Comparison of ENCODE assay signal across 12 cellular contexts in genomic region chr2:46847726-46848421, GRCh38.
DNase-seq lines count a peak whose midpoint lies in the region; ATAC-seq, FAIRE-seq and TF ChIP-seq lines count a peak whose summit lies in the region.
"Had no signal": no experiment of that assay in that cellular context is flagged by ENCODE, and none has a peak within 500 bp of the region (broad histone marks: within the 10 kb centered on the region; RNA-seq: fewer than 3 reads in every experiment).

No MANE protein-coding gene starts in this region.

- dilution Hi-C loops in IMR-90 (cut with HindIII; ENCODE audit: low sequenced_read_pairs, unreplicated experiment), result no loop called here

- H3K9me3 ChIP-seq in IMR-90 (ENCODE audit: control insufficient read depth, insufficient read depth, low read length) (peaks cover under 1% of the 10 kb centered on the region; the same call in 1 of the 2 replicates), right lobe of liver (no peaks in the 10 kb centered on the region), testis (no peaks in the 10 kb centered on the region)

- H3K4me3 ChIP-seq in IMR-90 (ENCODE audit: insufficient read depth, low read depth, low read length), result no peak overlapping the region
- no peak overlapping the region for H3K4me3 ChIP-seq in right lobe of liver
- no peak overlapping the region for H3K4me3 ChIP-seq in testis

- no peaks in the 10 kb centered on the region for H4K20me1 ChIP-seq in IMR-90 (ENCODE audit: insufficient read depth, low read length)

- peak overlapping the region; percentile 99 for H4K5ac ChIP-seq in IMR-90 (ENCODE audit: low read depth, low read length)

- H3K9me1 ChIP-seq in IMR-90 (ENCODE audit: insufficient read depth, low read length), result peaks cover 25% of the 10 kb centered on the region

- POLR2A ChIA-PET in IMR-90 (lab: Charles Lee; ENCODE audit: unreplicated experiment), result no interaction called here

- peak overlapping the region; percentile 99 for H3K18ac ChIP-seq in IMR-90 (ENCODE audit: low read depth, low read length)

- no TSS peak for BruUV-seq in IMR-90 (replicated peaks; lab: Mats Ljungman, UMichigan)

- peak overlapping the region; percentile 99 for H3K14ac ChIP-seq in IMR-90 (replicated peaks; ENCODE audit: low read depth, low read length)

- H3K9ac ChIP-seq in IMR-90 (ENCODE audit: low read depth, low read length), result peak overlapping the region; percentile 77

- CTCF ChIA-PET in IMR-90 (lab: Yijun Ruan, JAX), result interaction anchor here (0.7 kb wide), 1 partner anchor 71 kb away, joined by 5 read pairs; no protein-coding TSS in a partner anchor

- peak overlapping the region; percentile 98 for H2AK9ac ChIP-seq in IMR-90 (replicated peaks; ENCODE audit: low read depth, low read length, poor library complexity)

- H3K79me1 ChIP-seq in IMR-90 (ENCODE audit: low read depth in 1 of 2, low read length in 2 of 2), result peaks cover 9 to 45% of the 10 kb centered on the region in 2 experiments

- H4K8ac ChIP-seq in IMR-90 (ENCODE audit: low read depth in 2 of 2, low read length in 2 of 2), result peak overlapping the region; percentile 92 to 99

- peak overlapping the region; percentile 97 for H3K56ac ChIP-seq in IMR-90 (ENCODE audit: extremely low read depth, insufficient read depth, low read length)

- peak overlapping the region; percentile 100 for H2BK5ac ChIP-seq in IMR-90 (ENCODE audit: low read depth, low read length, poor library complexity, severe bottlenecking)

- H3K27me3 ChIP-seq in IMR-90 (ENCODE audit: control insufficient read depth, insufficient read depth, low read length), result no peaks in the 10 kb centered on the region
- no peaks in the 10 kb centered on the region for H3K27me3 ChIP-seq in right lobe of liver
- H3K27me3 ChIP-seq in testis, result no peaks in the 10 kb centered on the region

- 15% methylated on average over 3 of the region's 5 CpGs; no CpG with 5 or more reads in 1 of the 2 experiments for WGBS in IMR-90 (ENCODE audit: extremely low coverage in 2 of 2, insufficient read length in 1 of 2), 2 experiments
- WGBS in right lobe of liver (ENCODE audit: insufficient coverage, low coverage, low lambda C conversion rate, missing lambda C conversion rate), result 78% methylated on average over 4 of the region's 5 CpGs
- 61 to 65% methylated on average over 5 of the region's 5 CpGs for WGBS in testis, 2 donors

- TF ChIP-seq CTCF in IMR-90 (conservative IDR thresholded peaks at IDR 0.05; ENCODE audit: low read depth, low read length) (no peak), right lobe of liver (IDR thresholded peaks at IDR 0.05) (no peak), testis (IDR thresholded peaks at IDR 0.05) (no peak)

- ATAC-seq in IMR-90 (ENCODE audit: low read depth) (peak; percentile 7), right lobe of liver (peak in 3 of 4 donors; percentile 1 to 8 (median 2)), left colon (no peak)

- H4K91ac ChIP-seq in IMR-90 (ENCODE audit: insufficient read depth, low read depth, low read length), result peak overlapping the region; percentile 100

- H3K4me1 ChIP-seq in IMR-90 (ENCODE audit: control insufficient read depth, insufficient read depth, low read length) (peaks cover 52% of the 10 kb centered on the region), right lobe of liver (peaks cover 0 to 36% (median 24%) of the 10 kb centered on the region in 4 donors), testis (peaks cover 55% of the 10 kb centered on the region)

- no peak for TF ChIP-seq RAD21 in IMR-90 (IDR thresholded peaks at IDR 0.05; ENCODE audit: low read length)

- peak overlapping the region; percentile 100 for H3K4ac ChIP-seq in IMR-90 (ENCODE audit: low read depth, low read length)

- peak overlapping the region; percentile 100 for H3K23ac ChIP-seq in IMR-90 (ENCODE audit: low read depth, low read length)

- no peak; the same call in 1 of the 2 replicates for TF ChIP-seq POLR2A in IMR-90 (IDR thresholded peaks at IDR 0.05; ENCODE audit: low read depth, low read length)
- TF ChIP-seq POLR2A in right lobe of liver (IDR thresholded peaks at IDR 0.05), result no peak
- TF ChIP-seq POLR2A in testis (IDR thresholded peaks at IDR 0.05), result no peak

- peak overlapping the region; percentile 99 for H2BK15ac ChIP-seq in IMR-90 (ENCODE audit: low read depth, low read length)

- H2AK5ac ChIP-seq in IMR-90 (ENCODE audit: low read depth, low read length), result peak overlapping the region; percentile 100

- peak overlapping the region; percentile 70 for H2AFZ ChIP-seq in IMR-90 (replicated peaks; ENCODE audit: low read length, poor library complexity)

- no peak for FAIRE-seq in GM19239 (lab: Jason Lieb, UNC)
- FAIRE-seq: colon had no signal

- peak overlapping the region; percentile 95 for H3K27ac ChIP-seq in IMR-90 (ENCODE audit: insufficient read depth, low read length)
- peak overlapping the region; percentile 67 for H3K27ac ChIP-seq in cingulate gyrus (ENCODE audit: low read depth, low read length)
- peak overlapping the region; percentile 35 to 71 (median 60) for H3K27ac ChIP-seq in right lobe of liver
- H3K27ac ChIP-seq in testis, result peak overlapping the region; percentile 84 to 89

- H2BK20ac ChIP-seq in IMR-90 (ENCODE audit: low read depth, low read length), result peak overlapping the region; percentile 100

- peak overlapping the region; percentile 100 for H2BK120ac ChIP-seq in IMR-90 (ENCODE audit: low read depth, low read length)

- DNase-seq in IMR-90, result peak; percentile 90
- DNase-seq in right lobe of liver, result peak in 1 of 3 donors; percentile 16
- DNase-seq in testis, result no peak
- no peak for DNase-seq in CD1c-positive myeloid dendritic cell (ENCODE audit: extremely low spot score)
- DNase-seq in HK-2 (ENCODE audit: unreplicated experiment), result no peak
- DNase-seq in GM19239 (ENCODE audit: insufficient read length, low spot score), result no peak
- DNase-seq in left colon, result no peak
- DNase-seq: activated CD4-positive, alpha-beta T cell treated with anti-CD3 and anti-CD28 coated beads for 4 hours; NK-92 treated with Interleukin-12 subunit alpha and Interleukin-12 subunit beta, amount 100 ng/mL, for 24 hours; stimulated activated naive CD4-positive, alpha-beta T cell treated with Interleukin-2 at 50 U/mL for 16 hours had no signal

- H3K4me2 ChIP-seq in IMR-90 (ENCODE audit: low read depth, low read length), result peak overlapping the region; percentile 38

- in situ Hi-C loops in IMR-90 (cut with MboI; ENCODE audit: low sequenced_read_pairs), result no loop called here

- H3K36me3 ChIP-seq in IMR-90 (ENCODE audit: control insufficient read depth, insufficient read depth, low read length), result no peaks in the 10 kb centered on the region
- H3K36me3 ChIP-seq in right lobe of liver, result no peaks in the 10 kb centered on the region
- no peaks in the 10 kb centered on the region for H3K36me3 ChIP-seq in testis (ENCODE audit: low read depth, missing control alignments)

- intact Hi-C loops in IMR-90 (cut with micrococcal nuclease), result loop anchor here (2.0 kb wide), 1 partner anchor 17 kb away; no protein-coding TSS in a partner anchor
- intact Hi-C loops in right lobe of liver (cut with DNase I), result no loop called here
- intact Hi-C loops in testis (cut with DNase I; ENCODE audit: low total_unique reads), result loop anchor here (5.0 kb wide), 1 partner anchor 36 kb away; no protein-coding TSS in a partner anchor
- intact Hi-C loops in left colon (cut with DNase I, micrococcal nuclease), result no loop called here

TF ChIP-seq in IMR-90, 13 proteins besides CTCF, POLR2A, EP300 and RAD21:
- no peak for TF ChIP-seq SMC3 (IDR thresholded peaks at IDR 0.05; ENCODE audit: low read depth, low read length)
- peak; percentile 60; the same call in 1 of the 2 replicates for TF ChIP-seq FOS (IDR thresholded peaks at IDR 0.05; ENCODE audit: low read depth, low read length)
- no peak for TF ChIP-seq CHD1 (IDR thresholded peaks at IDR 0.05; ENCODE audit: low read depth, low read length)
- TF ChIP-seq CEBPB (IDR thresholded peaks at IDR 0.05; ENCODE audit: low read depth, low read length), result peak; percentile 98
- no peak for TF ChIP-seq BHLHE40 (IDR thresholded peaks at IDR 0.05; ENCODE audit: low read depth, low read length)
- TF ChIP-seq MAZ (IDR thresholded peaks at IDR 0.05; ENCODE audit: borderline replicate concordance, low read depth, low read length), result no peak
- no peak for TF ChIP-seq NFE2L2 (IDR thresholded peaks at IDR 0.05; ENCODE audit: low read depth, low read length)
- TF ChIP-seq MAFK (IDR thresholded peaks at IDR 0.05; ENCODE audit: low read depth, low read length), result no peak
- no peak for TF ChIP-seq RCOR1 (IDR thresholded peaks at IDR 0.05; ENCODE audit: insufficient replicate concordance, low read length)
- TF ChIP-seq MXI1 (IDR thresholded peaks at IDR 0.05; ENCODE audit: borderline replicate concordance, low read depth, low read length), result no peak
- no peak for TF ChIP-seq RFX5 (IDR thresholded peaks at IDR 0.05; ENCODE audit: low read depth, low read length)
- TF ChIP-seq ELK1 (IDR thresholded peaks at IDR 0.05; ENCODE audit: borderline replicate concordance, low read depth, low read length), result no peak
- TF ChIP-seq USF2 (IDR thresholded peaks at IDR 0.05; ENCODE audit: low read depth, low read length), result 0 out of 2 replicates have a peak, but pooled peaks have one; percentile 7
TF ChIP-seq in IMR-90: peak in this region for 3.

Comparison
In these comparisons a context has a peak if more than half of its experiments do, and no peak if none do; other contexts are left out.
1. intact Hi-C loops: an anchor here in IMR-90 (2.0 kb wide) and testis (5.0 kb wide); none called in right lobe of liver and left colon.